ENCODE assay signal across 2 cellular contexts in genomic region chr10:127756264-127756663, GRCh38.
TF ChIP-seq lines count a peak whose summit lies in the region.

No MANE protein-coding gene starts in this region.

TF ChIP-seq in HepG2, 621 proteins besides CTCF, POLR2A, EP300 and RAD21:
- TF ChIP-seq LCORL (IDR thresholded peaks at IDR 0.05) = peak; percentile 65; the same call in 1 of the 2 replicates
- TF ChIP-seq LCORL (CRISPR knock-in tag; IDR thresholded peaks at IDR 0.05) = no peak
- TF ChIP-seq ZFP41 (CRISPR knock-in tag; IDR thresholded peaks at IDR 0.05; ENCODE audit: borderline replicate concordance) = no peak
- TF ChIP-seq KDM2A (CRISPR knock-in tag; IDR thresholded peaks at IDR 0.05; ENCODE audit: borderline replicate concordance, low read depth) = no peak
- no peak for TF ChIP-seq NR1H2 (CRISPR knock-in tag; IDR thresholded peaks at IDR 0.05; ENCODE audit: borderline replicate concordance, low read depth)

TF ChIP-seq in SK-N-SH, 30 proteins besides CTCF, POLR2A, EP300 and RAD21 (continued from another document):
- TF ChIP-seq USF1 (IDR thresholded peaks at IDR 0.05; ENCODE audit: borderline replicate concordance, low read depth) (no peak), YY1 (IDR thresholded peaks at IDR 0.05; ENCODE audit: low read depth) (no peak), REST (IDR thresholded peaks at IDR 0.05; ENCODE audit: low read depth, low read length) (no peak), FOSL2 (IDR thresholded peaks at IDR 0.05; ENCODE audit: borderline replicate concordance, low read depth) (no peak), EZH2phosphoT487 (IDR thresholded peaks at IDR 0.05; ENCODE audit: borderline replicate concordance, low read depth) (no peak), NFIC (IDR thresholded peaks at IDR 0.05; ENCODE audit: borderline replicate concordance) (no peak), ZBTB33 (IDR thresholded peaks at IDR 0.05; ENCODE audit: borderline replicate concordance, low read depth) (no peak), POLR2AphosphoS5 (IDR thresholded peaks at IDR 0.05; ENCODE audit: low read depth, low read length) (no peak), SMC3 (IDR thresholded peaks at IDR 0.05; ENCODE audit: low read depth, low read length) (no peak), NRF1 (IDR thresholded peaks at IDR 0.05; ENCODE audit: low read depth, low read length) (no peak), RXRA (IDR thresholded peaks at IDR 0.05; ENCODE audit: borderline replicate concordance, low read depth) (no peak), USF2 (IDR thresholded peaks at IDR 0.05; ENCODE audit: borderline replicate concordance, low read depth, low read length) (no peak), RFX5 (IDR thresholded peaks at IDR 0.05; ENCODE audit: low read length) (no peak), GABPA (IDR thresholded peaks at IDR 0.05; ENCODE audit: low read depth) (no peak), MEF2A (IDR thresholded peaks at IDR 0.05; ENCODE audit: borderline replicate concordance, low read depth) (no peak), ELF1 (IDR thresholded peaks at IDR 0.05) (no peak), RCOR1 (IDR thresholded peaks at IDR 0.05; ENCODE audit: low read length) (no peak), TCF12 (IDR thresholded peaks at IDR 0.05) (no peak)
